In genomic region chr3:32500880-32501784, GRCh38 we compare ENCODE assay signal across 8 cellular contexts. TPM values are rescaled to one million over a fixed set of nuclear protein-coding genes. Genes with fewer than 3 reads are reported as not detected.
DNase-seq lines count a peak whose midpoint lies in the region; ATAC-seq and TF ChIP-seq lines count a peak whose summit lies in the region.

No MANE protein-coding gene starts in this region.

- no peak for ATAC-seq in naive thymus-derived CD8-positive, alpha-beta T cell
- ATAC-seq in HG03469 (IDR thresholded peaks at IDR 0.05; ENCODE audit: unreplicated experiment) (no peak), GM19397 (IDR thresholded peaks at IDR 0.05; ENCODE audit: unreplicated experiment) (no peak)

- peak overlapping the region; percentile 80 to 100 (median 93) for H3K4me3 Mint-ChIP-seq in naive thymus-derived CD8-positive, alpha-beta T cell

- no peaks in the 10 kb centered on the region for H3K27me3 ChIP-seq in BLaER1 treated with 17β-estradiol and CSF1 and Interleukin-3, amounts not matched to agents 10 nM and 100 nM
- no peaks in the 10 kb centered on the region for H3K27me3 ChIP-seq in Loucy (ENCODE audit: insufficient read depth, low read length, poor library complexity, severe bottlenecking)
- H3K27me3 ChIP-seq in colonic mucosa: no peaks in the 10 kb centered on the region

- peak overlapping the region; percentile 47 to 97 (median 82) for H3K27ac Mint-ChIP-seq in naive thymus-derived CD8-positive, alpha-beta T cell

- H3K9me3 Mint-ChIP-seq in naive thymus-derived CD8-positive, alpha-beta T cell: no peaks in the 10 kb centered on the region

- H3K27me3 Mint-ChIP-seq in naive thymus-derived CD8-positive, alpha-beta T cell: no peaks in the 10 kb centered on the region

- H3K4me3 ChIP-seq in BLaER1 treated with 17β-estradiol and CSF1 and Interleukin-3, amounts not matched to agents 10 nM and 100 nM: peak overlapping the region; percentile 81 to 98 (median 90)
- peak overlapping the region; percentile 82 for H3K4me3 ChIP-seq in Loucy (ENCODE audit: low read length, poor library complexity, severe bottlenecking)
- H3K4me3 ChIP-seq in colonic mucosa: peak overlapping the region; percentile 94

- H3K9me2 ChIP-seq in Loucy (replicated peaks; ENCODE audit: low read depth, low read length): no peaks in the 10 kb centered on the region

- peaks cover 44 to 79% (median 61%) of the 10 kb centered on the region in 10 experiments for H3K4me1 ChIP-seq in BLaER1 treated with 17β-estradiol and CSF1 and Interleukin-3, amounts not matched to agents 10 nM and 100 nM
- H3K4me1 ChIP-seq in Loucy (ENCODE audit: insufficient read depth, low read length, poor library complexity, severe bottlenecking) (peaks cover 46% of the 10 kb centered on the region), colonic mucosa (peaks cover 9% of the 10 kb centered on the region)

- peaks cover 10 to 42% (median 18%) of the 10 kb centered on the region in 11 experiments; a peak in 16 of 22 replicates for H3K36me3 ChIP-seq in BLaER1 treated with 17β-estradiol and CSF1 and Interleukin-3, amounts not matched to agents 10 nM and 100 nM
- no peaks in the 10 kb centered on the region for H3K36me3 ChIP-seq in Loucy (ENCODE audit: insufficient read depth, low read length)
- H3K36me3 ChIP-seq in colonic mucosa: no peaks in the 10 kb centered on the region

- peak overlapping the region; percentile 73 to 96 (median 87) for H3K4me2 ChIP-seq in BLaER1 treated with 17β-estradiol and CSF1 and Interleukin-3, amounts not matched to agents 10 nM and 100 nM
- peak overlapping the region; percentile 94 for H3K4me2 ChIP-seq in Loucy (ENCODE audit: low read depth, low read length, poor library complexity, severe bottlenecking)

- peaks cover 58% of the 10 kb centered on the region for H3K79me2 ChIP-seq in Loucy (ENCODE audit: insufficient read depth, low read length)

- H2AFZ ChIP-seq in Loucy (ENCODE audit: low read length): no peak overlapping the region

- peak overlapping the region; percentile 88 to 98 (median 97) for H3K9ac ChIP-seq in BLaER1 treated with 17β-estradiol and CSF1 and Interleukin-3, amounts not matched to agents 10 nM and 100 nM
- H3K9ac ChIP-seq in Loucy (ENCODE audit: low read depth, low read length, poor library complexity, severe bottlenecking) (peak overlapping the region; percentile 91), colonic mucosa (ENCODE audit: low read depth in 2 of 2, low read length in 2 of 2) (peak overlapping the region; percentile 12 to 82)

- H3K4me1 Mint-ChIP-seq in naive thymus-derived CD8-positive, alpha-beta T cell: peaks cover 15 to 56% (median 44%) of the 10 kb centered on the region in 4 donors

- H3K36me3 Mint-ChIP-seq in naive thymus-derived CD8-positive, alpha-beta T cell: peaks cover 0 to 16% (median 4%) of the 10 kb centered on the region in 3 donors

- POLR2A ChIA-PET in naive thymus-derived CD8-positive, alpha-beta T cell (lab: Charles Lee): interaction anchor here (0.6 to 1.1 kb wide), 6 partner anchors 13 to 395 kb away, joined by 3 to 7 read pairs (median 3); no protein-coding TSS in a partner anchor

- DNase-seq in colonic mucosa (no peak), NCI-H510A treated with DMSO at 0.1 percent for 48 hours (lab: John Stamatoyannopoulos, UW) (no peak), NK-92 (lab: John Stamatoyannopoulos, UW; ENCODE audit: unreplicated experiment) (no peak)
- DNase-seq in naive thymus-derived CD8-positive, alpha-beta T cell: no peak

- peaks cover 14 to 55% (median 48%) of the 10 kb centered on the region in 11 experiments; a peak in 20 of 22 replicates for H4K20me1 ChIP-seq in BLaER1 treated with 17β-estradiol and CSF1 and Interleukin-3, amounts not matched to agents 10 nM and 100 nM
- H4K20me1 ChIP-seq in Loucy (ENCODE audit: insufficient read depth, low read length, poor library complexity, severe bottlenecking): peaks cover 46% of the 10 kb centered on the region

- TF ChIP-seq CTCF in Loucy (conservative IDR thresholded peaks at IDR 0.05; ENCODE audit: low read length) (no peak), colonic mucosa (IDR thresholded peaks at IDR 0.05) (no peak)

- peaks cover 0 to 5% (median 0%) of the 10 kb centered on the region in 11 experiments; a peak in 2 of 22 replicates for H3K9me3 ChIP-seq in BLaER1 treated with 17β-estradiol and CSF1 and Interleukin-3, amounts not matched to agents 10 nM and 100 nM (replicated peaks in 1 of 11)
- H3K9me3 ChIP-seq in Loucy (ENCODE audit: insufficient read depth, low read depth, low read length) (no peaks in the 10 kb centered on the region), colonic mucosa (no peaks in the 10 kb centered on the region)

- H3K27ac ChIP-seq in BLaER1 treated with 17β-estradiol and CSF1 and Interleukin-3, amounts not matched to agents 10 nM and 100 nM: peak overlapping the region; percentile 91 to 99 (median 98); a peak in 19 of 22 replicates
- H3K27ac ChIP-seq in colonic mucosa: peak overlapping the region; percentile 98

- H3F3A ChIP-seq in Loucy (ENCODE audit: low read depth): peaks cover 4% of the 10 kb centered on the region

- intact Hi-C loops in colonic mucosa (cut with DNase I): no loop called here

RNA-seq across cellular contexts. Expression of gene CMTM6, which starts 1.5 kb away (rescaled TPM):
- total RNA-seq in colonic mucosa: 10 to 100 TPM; 55.3 to 73.7 TPM
- 10 to 100 TPM; 26.2 to 29.7 TPM for total RNA-seq in naive thymus-derived CD8-positive, alpha-beta T cell
- polyA plus RNA-seq in naive thymus-derived CD8-positive, alpha-beta T cell: 10 to 100 TPM; 36.2 to 61.4 (median 40.0) TPM

Comparison
In these comparisons a context has a peak if more than half of its experiments do, and no peak if none do; other contexts are left out.
1. H3K9ac ChIP-seq: peak in every context shown above with its lines; median percentile 97 in BLaER1 treated with 17β-estradiol and CSF1 and Interleukin-3, amounts not matched to agents 10 nM and 100 nM; 91 in Loucy; 47 in colonic mucosa.